1 cellular context compared by ENCODE assay signal in the genomic region with DNA sequence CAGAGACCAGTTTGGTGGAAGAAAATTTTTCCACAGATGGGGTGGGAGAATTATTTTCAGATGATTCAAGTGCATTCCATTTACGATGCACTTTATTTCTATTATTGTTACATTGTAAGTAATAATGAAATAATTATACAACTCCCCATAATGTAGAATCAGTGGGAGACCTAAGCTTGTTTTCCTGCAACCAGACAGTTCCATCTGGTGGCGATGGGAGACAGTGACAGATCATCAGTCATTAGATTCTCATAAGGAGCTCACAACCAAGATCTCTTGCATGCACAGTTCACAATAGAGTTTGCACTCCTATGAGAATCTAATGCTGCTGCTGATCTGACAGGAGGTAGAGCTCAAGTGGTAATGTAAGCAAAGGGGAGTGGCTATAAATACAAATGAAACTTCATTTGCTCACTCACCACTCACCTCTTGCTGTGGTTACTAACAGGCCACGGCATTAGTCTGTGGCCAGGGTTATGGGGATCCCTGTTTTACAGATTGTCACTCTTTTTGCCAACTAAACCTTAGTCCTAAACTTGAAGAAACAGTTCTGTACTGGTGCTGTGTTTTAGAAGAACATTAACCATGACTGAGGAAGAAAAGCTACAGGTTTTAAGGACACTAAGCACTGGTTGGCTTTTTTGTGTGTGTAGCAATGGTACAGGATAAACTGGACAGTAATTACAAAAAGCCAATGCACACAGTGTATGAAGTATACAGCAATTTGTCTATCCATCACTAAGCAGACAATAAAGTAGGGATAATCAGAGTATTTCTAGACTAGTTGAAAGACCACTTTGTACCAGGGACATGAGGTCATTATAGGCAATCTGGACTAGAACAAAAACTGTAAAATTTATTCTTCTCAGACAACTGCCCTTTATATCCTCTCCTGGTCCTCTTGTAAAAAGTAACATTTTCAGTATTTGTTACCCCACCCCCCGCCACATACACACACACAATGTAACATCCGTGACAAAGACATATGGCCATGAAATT.
TF ChIP-seq lines count a peak whose summit lies in the region.

No MANE protein-coding gene starts in this region.

TF ChIP-seq in GM23338, 12 proteins besides CTCF, POLR2A, EP300 and RAD21 (continued from another document):
- no peak for TF ChIP-seq ZNF462 (CRISPR knock-in tag; IDR thresholded peaks at IDR 0.05)
- TF ChIP-seq REST (IDR thresholded peaks at IDR 0.05; ENCODE audit: unreplicated experiment), result no peak
